In the genomic region with DNA sequence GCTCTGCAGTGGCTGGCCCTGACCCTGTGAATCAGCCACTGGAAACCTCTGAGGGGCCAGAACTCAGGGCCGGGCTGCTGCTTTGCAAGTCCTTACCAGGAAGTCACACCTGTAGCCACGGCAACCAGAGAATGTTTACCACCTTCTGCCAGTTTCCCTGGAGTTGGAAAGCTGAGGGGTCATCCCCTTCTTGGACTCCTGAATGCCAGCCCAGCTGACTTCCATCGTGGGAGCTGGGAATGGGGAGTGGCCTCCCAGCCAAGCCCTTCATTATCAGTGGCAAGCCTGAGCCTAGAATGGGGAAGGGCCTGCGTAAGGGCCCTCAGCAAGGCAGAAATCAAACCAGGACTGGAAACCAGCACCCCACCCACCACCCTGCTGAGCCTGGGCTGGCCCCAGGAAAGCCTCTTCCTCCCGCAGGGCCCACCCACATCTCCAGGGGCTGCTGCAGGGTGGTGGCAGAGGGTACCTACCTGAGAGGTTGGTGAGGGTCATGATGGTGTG, we compare ENCODE assay signal across 24 cellular contexts. TPM values are rescaled to one million over a fixed set of nuclear protein-coding genes. Genes with fewer than 3 reads are reported as not detected.
A peak's percentile ranks its signal among the peaks of the same experiment; 100 is the strongest.
DNase-seq lines count a peak whose midpoint lies in the region; ATAC-seq and TF ChIP-seq lines count a peak whose summit lies in the region.
"Had no signal": no experiment of that assay in that cellular context is flagged by ENCODE, and none has a peak within 500 bp of the region (broad histone marks: within the 10 kb centered on the region; RNA-seq: fewer than 3 reads in every experiment).

No MANE protein-coding gene starts in this region.

- no peak overlapping the region for H3K9ac ChIP-seq in mesendoderm (ENCODE audit: low read length)

- intact Hi-C loops in MCF 10A (cut with micrococcal nuclease): no loop called here

- no peak overlapping the region for H3K23ac ChIP-seq in mesendoderm (ENCODE audit: low read length)

- H4K8ac ChIP-seq in mesendoderm (ENCODE audit: low read depth, low read length): no peak overlapping the region

- peaks cover 50% of the 10 kb centered on the region for H3K27me3 Mint-ChIP-seq in MCF 10A (ENCODE audit: insufficient read depth, unreplicated experiment)

- H3K9me3 Mint-ChIP-seq in MCF 10A (ENCODE audit: unreplicated experiment): no peaks in the 10 kb centered on the region
- H3K9me3 Mint-ChIP-seq: activated naive CD4-positive, alpha-beta T cell treated with anti-CD3 and anti-CD28 coated beads, Interleukin-2, amount 10 ng/mL, durations not matched to agents 7 days and 5 days; CD8-positive, alpha-beta memory T cell; naive B cell had no signal

- DNase-seq in COLO668 (lab: John Stamatoyannopoulos, UW; ENCODE audit: unreplicated experiment): peak; percentile 37
- DNase-seq in HFF-Myc (ENCODE audit: extremely low read depth, low read depth): peak; percentile 14
- DNase-seq in epithelial cell of proximal tubule (ENCODE audit: low read depth): peak; percentile 20
- DNase-seq in mesendoderm: peak; percentile 93
- DNase-seq in putamen (ENCODE audit: low spot score): no peak
- no peak for DNase-seq in MCF 10A (ENCODE audit: unreplicated experiment)
- no peak for DNase-seq in cortex of kidney (lab: John Stamatoyannopoulos, UW)
- DNase-seq: activated CD4-positive, alpha-beta T cell treated with anti-CD3 and anti-CD28 coated beads, Interleukin-2, amount 50 U/mL, for 48 hours; activated naive CD4-positive, alpha-beta T cell treated with anti-CD3 and anti-CD28 coated beads, Interleukin-2, amount 10 ng/mL, durations not matched to agents 7 days and 5 days; activated T-cell treated with anti-CD3 and anti-CD28 coated beads for 4 hours; CD8-positive, alpha-beta memory T cell; GDM1; naive B cell; NCI-H1105; NCI-H345; stimulated activated CD8-positive, alpha-beta memory T cell treated with anti-CD3 and anti-CD28 coated beads, Interleukin-4, amount 100 ng/mL, for 48 hours; SW 1271 had no signal

- no peak overlapping the region for H3K56ac ChIP-seq in mesendoderm (ENCODE audit: low read length)

- no peak overlapping the region for H2AK5ac ChIP-seq in mesendoderm (ENCODE audit: low read length)

- H2BK15ac ChIP-seq in mesendoderm (replicated peaks; ENCODE audit: low read depth): no peak overlapping the region

- no peak for TF ChIP-seq CTCF in HFF-Myc (IDR thresholded peaks at IDR 0.05; ENCODE audit: low read depth, low read length, missing control alignments)
- TF ChIP-seq CTCF in epithelial cell of proximal tubule (conservative IDR thresholded peaks at IDR 0.05; ENCODE audit: low read depth, low read length): no peak
- no peak for TF ChIP-seq CTCF in MCF 10A (IDR thresholded peaks at IDR 0.05; ENCODE audit: unreplicated experiment)

- H3K4me1 Mint-ChIP-seq in MCF 10A (ENCODE audit: insufficient read depth, unreplicated experiment): no peaks in the 10 kb centered on the region
- H3K4me1 Mint-ChIP-seq: naive B cell had no signal

- no peak overlapping the region for H4K5ac ChIP-seq in mesendoderm (ENCODE audit: low read length)

- no peak overlapping the region for H2BK120ac ChIP-seq in mesendoderm (ENCODE audit: low read depth, low read length)

- H2BK5ac ChIP-seq in mesendoderm (ENCODE audit: low read length): no peak overlapping the region

- H3K4me3 Mint-ChIP-seq in MCF 10A (ENCODE audit: unreplicated experiment): no peak overlapping the region
- H3K4me3 Mint-ChIP-seq: activated naive CD4-positive, alpha-beta T cell treated with anti-CD3 and anti-CD28 coated beads, Interleukin-2, amount 10 ng/mL, durations not matched to agents 7 days and 5 days; CD8-positive, alpha-beta memory T cell; naive B cell had no signal

- H3K4me2 ChIP-seq in mesendoderm (ENCODE audit: low read length): no peak overlapping the region
- H3K4me2 ChIP-seq: smooth muscle cell had no signal

- no peak overlapping the region for H3K27ac ChIP-seq in mesendoderm (ENCODE audit: low read depth, low read length)
- H3K27ac ChIP-seq: ascending aorta, vagina had no signal

- CTCF ChIA-PET in MCF 10A (lab: Yijun Ruan, JAX): no interaction called here

- no CpG with 5 or more reads among the region's 5 CpGs for WGBS in mesendoderm (ENCODE audit: extremely low coverage, insufficient coverage, low lambda C conversion rate)

- H3K4me1 ChIP-seq in mesendoderm (ENCODE audit: control insufficient read depth, low read depth, low read length): no peaks in the 10 kb centered on the region
- H3K4me1 ChIP-seq: ascending aorta, vagina had no signal

- no peaks in the 10 kb centered on the region for H3K36me3 Mint-ChIP-seq in MCF 10A (ENCODE audit: insufficient read depth, unreplicated experiment)
- H3K36me3 Mint-ChIP-seq: activated naive CD4-positive, alpha-beta T cell treated with anti-CD3 and anti-CD28 coated beads, Interleukin-2, amount 10 ng/mL, durations not matched to agents 7 days and 5 days; CD8-positive, alpha-beta memory T cell; naive B cell had no signal

- H3K27ac Mint-ChIP-seq in MCF 10A (ENCODE audit: low read depth, unreplicated experiment): no peak overlapping the region
- H3K27ac Mint-ChIP-seq: activated naive CD4-positive, alpha-beta T cell treated with anti-CD3 and anti-CD28 coated beads, Interleukin-2, amount 10 ng/mL, durations not matched to agents 7 days and 5 days had no signal

- H3K79me2 ChIP-seq in mesendoderm (ENCODE audit: control insufficient read depth, insufficient read depth, low read length): no peaks in the 10 kb centered on the region

- no TSS peak for BruUV-seq in MCF 10A (replicated peaks; lab: Mats Ljungman, UMichigan)

- POLR2A ChIA-PET in MCF 10A (lab: Yijun Ruan, JAX): no interaction called here

- no peak for ATAC-seq in HG03432 (IDR thresholded peaks at IDR 0.05; ENCODE audit: unreplicated experiment)

- no peaks in the 10 kb centered on the region for H3K27me3 ChIP-seq in mesendoderm (ENCODE audit: insufficient read depth, low read length, poor library complexity)
- H3K27me3 ChIP-seq: ascending aorta, vagina had no signal

- no peak overlapping the region for H3K4ac ChIP-seq in mesendoderm (ENCODE audit: low read depth, low read length)

- no peak overlapping the region for H3K18ac ChIP-seq in mesendoderm (ENCODE audit: low read length)

- no peak overlapping the region for H3K4me3 ChIP-seq in HFF-Myc (replicated peaks; ENCODE audit: low read depth, low read length)
- H3K4me3 ChIP-seq in epithelial cell of proximal tubule (ENCODE audit: low read depth, low read length): no peak overlapping the region
- H3K4me3 ChIP-seq in mesendoderm (ENCODE audit: low read length): no peak overlapping the region
- H3K4me3 ChIP-seq: ascending aorta, smooth muscle cell, vagina had no signal

- H3K79me1 ChIP-seq in mesendoderm (ENCODE audit: low read length): no peaks in the 10 kb centered on the region

- H3K36me3 ChIP-seq in mesendoderm (ENCODE audit: control insufficient read depth, insufficient read depth, low read length): no peaks in the 10 kb centered on the region
- H3K36me3 ChIP-seq: ascending aorta, vagina had no signal

RNA-seq across cellular contexts. Expression of a gene that starts 6.5 kb away (rescaled TPM):
- total RNA-seq in epithelial cell of proximal tubule: not detected in 2 replicates
- 0.03 TPM for polyA plus RNA-seq in mesendoderm (2013, experiment 1 of 2)
- polyA plus RNA-seq in mesendoderm (2013, experiment 2 of 2): 0.04 TPM
- not detected in 2 replicates for total RNA-seq in MCF 10A (2022)
- total RNA-seq: CD8-positive, alpha-beta memory T cell; chondrocyte; fibroblast of villous mesenchyme; liver; smooth muscle cell; vagina had no signal
- polyA plus RNA-seq: CD8-positive, alpha-beta memory T cell; liver had no signal

Comparison
In these comparisons a context has a peak if more than half of its experiments do, and no peak if none do; other contexts are left out.
1. DNase-seq: peak in COLO668 (single experiment), HFF-Myc (single experiment), epithelial cell of proximal tubule (single experiment) and mesendoderm (single experiment); none in putamen (single experiment), MCF 10A (single experiment) and cortex of kidney (single experiment).